17 cellular contexts compared by ENCODE assay signal in the genomic region with DNA sequence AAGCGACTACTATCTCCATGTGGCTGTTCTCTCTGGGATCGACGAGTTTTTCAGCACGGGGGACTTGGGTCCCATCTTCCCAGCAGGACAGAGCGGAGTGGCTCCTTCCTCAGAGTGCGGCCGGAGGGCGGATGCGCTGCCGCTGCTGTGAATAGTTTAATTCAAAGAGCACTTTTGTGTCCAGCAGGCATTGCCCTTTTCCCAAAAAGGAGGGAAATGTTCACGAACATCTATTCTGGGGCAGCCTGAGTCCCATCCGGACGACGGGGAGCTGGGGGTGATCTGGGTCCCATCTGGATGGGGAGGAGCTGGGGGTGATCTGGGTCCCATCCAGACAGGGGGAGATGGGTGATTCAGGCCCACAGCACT.
"Had no signal": no experiment of that assay in that cellular context is flagged by ENCODE, and none has a peak within 500 bp of the region (broad histone marks: within the 10 kb centered on the region; RNA-seq: fewer than 3 reads in every experiment).

No MANE protein-coding gene starts in this region.

- ATAC-seq: activated CD8-positive, alpha-beta T cell treated with anti-CD3 and anti-CD28 coated beads for 36 hours; activated T-helper 17 cell treated with anti-CD3 and anti-CD28 coated beads, Interleukin-2, amount 50 U/mL, for 72 hours; naive thymus-derived CD8-positive, alpha-beta T cell; psoas muscle; stimulated activated naive CD8-positive, alpha-beta T cell treated with anti-CD3 and anti-CD28 coated beads, Interleukin-15, amount 100 ng/mL, for 72 hours had no signal

- H3K4me3 ChIP-seq: adrenal gland, coronary artery, lung, psoas muscle, thoracic aorta had no signal

- H3K9me3 ChIP-seq: adrenal gland, psoas muscle, thoracic aorta had no signal

- H3K27ac ChIP-seq: adrenal gland, coronary artery, psoas muscle, thoracic aorta had no signal

- H3K27me3 ChIP-seq: adrenal gland had no signal

- FAIRE-seq: frontal cortex, urothelium cell line had no signal

- DNase-seq: activated CD4-positive, alpha-beta T cell treated with anti-CD3 and anti-CD28 coated beads for 4 hours; activated CD8-positive, alpha-beta T cell treated with anti-CD3 and anti-CD28 coated beads for 36 hours; activated naive CD4-positive, alpha-beta T cell treated with anti-CD3 and anti-CD28 coated beads for 36 hours; central memory CD4-positive, alpha-beta T cell; effector CD4-positive, alpha-beta T cell; occipital lobe; stimulated activated CD4-positive, alpha-beta T cell treated with anti-CD3 and anti-CD28 coated beads, Interleukin-4, amount 100 ng/mL, for 1 hour; stimulated activated naive CD8-positive, alpha-beta T cell treated with anti-CD3 and anti-CD28 coated beads, Interleukin-15, amount 100 ng/mL, for 72 hours had no signal

- H3K4me1 ChIP-seq: adrenal gland, psoas muscle had no signal
